ENCODE assay signal across 15 cellular contexts in the genomic region with DNA sequence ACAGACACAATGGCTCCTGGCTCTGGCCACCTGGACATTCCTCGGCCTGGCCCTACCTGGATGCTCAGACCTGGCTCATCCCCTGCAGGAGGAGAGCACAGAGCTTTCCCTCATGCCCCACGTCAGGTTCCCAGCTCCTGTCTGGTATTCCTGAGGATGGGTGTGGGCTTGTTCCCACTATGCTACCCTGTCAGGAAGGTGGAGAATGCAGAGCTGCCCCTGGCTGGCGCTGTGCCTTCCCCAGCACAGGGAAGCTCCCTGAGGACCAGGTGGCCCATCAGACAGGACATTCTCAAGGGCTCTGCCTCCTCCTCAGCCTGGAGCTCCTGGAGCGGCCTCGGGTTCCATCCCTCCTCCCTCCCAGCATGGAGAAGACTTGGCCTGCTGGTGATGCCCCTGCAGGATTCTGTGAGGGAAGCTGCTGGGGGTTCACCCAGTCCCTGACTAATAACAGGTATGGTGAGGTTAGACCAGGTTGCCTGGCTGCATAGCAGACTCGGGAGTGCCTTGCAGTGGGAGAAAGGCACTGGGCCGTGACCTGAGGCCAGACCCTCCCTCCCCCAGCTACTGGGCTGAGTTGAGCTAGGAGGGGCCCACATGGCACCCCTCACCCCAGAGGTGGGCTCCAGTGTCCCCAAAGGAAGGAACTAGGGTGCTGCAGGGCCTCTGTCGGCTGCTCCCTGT.
"Had no signal": no experiment of that assay in that cellular context is flagged by ENCODE, and none has a peak within 500 bp of the region (broad histone marks: within the 10 kb centered on the region; RNA-seq: fewer than 3 reads in every experiment).

No MANE protein-coding gene starts in this region.

- H3K36me3 Mint-ChIP-seq: natural killer cell; stimulated activated naive B cell treated with anti-CD40 and anti-IgM and Interleukin-4, amounts not matched to agents 10 μg/mL and 1 μg/mL and 100 μg/mL, for 72 hours had no signal

- FAIRE-seq: pancreas had no signal

- H3K9me3 Mint-ChIP-seq: activated T-cell treated with anti-CD3 and anti-CD28 coated beads, Interleukin-2, amount 50 U/mL, for 4 hours; central memory CD8-positive, alpha-beta T cell; natural killer cell; T-helper 1 cell treated with Interleukin-12 subunit alpha and Interleukin-12 subunit beta and Interleukin-4 antibody, amounts not matched to agents 30 μg/mL and 1 μg/mL, for 36 hours had no signal

- H3K27ac Mint-ChIP-seq: natural killer cell; T-helper 1 cell treated with Interleukin-12 subunit alpha and Interleukin-12 subunit beta and Interleukin-4 antibody, amounts not matched to agents 30 μg/mL and 1 μg/mL, for 36 hours had no signal

- ATAC-seq: activated T-cell treated with anti-CD3 and anti-CD28 coated beads, Interleukin-2, amount 50 U/mL, for 4 hours; natural killer cell; pancreas; stimulated activated naive B cell treated with anti-CD40 and anti-IgM and Interleukin-4, amounts not matched to agents 10 μg/mL and 1 μg/mL and 100 μg/mL, for 72 hours had no signal

- H3K4me3 Mint-ChIP-seq: activated T-cell treated with anti-CD3 and anti-CD28 coated beads, Interleukin-2, amount 50 U/mL, for 4 hours; central memory CD8-positive, alpha-beta T cell; natural killer cell; stimulated activated naive B cell treated with anti-CD40 and anti-IgM and Interleukin-4, amounts not matched to agents 10 μg/mL and 1 μg/mL and 100 μg/mL, for 72 hours; T-helper 1 cell treated with Interleukin-12 subunit alpha and Interleukin-12 subunit beta and Interleukin-4 antibody, amounts not matched to agents 30 μg/mL and 1 μg/mL, for 36 hours had no signal

- DNase-seq: activated CD4-positive, alpha-beta T cell treated with anti-CD3 and anti-CD28 coated beads, Interleukin-2, amount 50 U/mL, for 1 hour; activated CD4-positive, CD25-positive, alpha-beta regulatory T cell treated with anti-CD3 and anti-CD28 coated beads, Interleukin-2, amount 50 U/mL, for 72 hours; activated CD8-positive, alpha-beta memory T cell treated with anti-CD3 and anti-CD28 coated beads, Interleukin-2, amount 50 U/mL, for 4 hours; activated naive CD4-positive, alpha-beta T cell treated with anti-CD3 and anti-CD28 coated beads, Interleukin-2, amount 50 U/mL, for 16 hours; activated T-cell treated with anti-CD3 and anti-CD28 coated beads, Interleukin-2, amount 50 U/mL, for 4 hours; brain microvascular endothelial cell; colonic mucosa; esophagus squamous epithelium; natural killer cell; pancreas; sigmoid colon; stimulated activated naive B cell treated with anti-CD40 and anti-IgM and Interleukin-4, amounts not matched to agents 10 μg/mL and 1 μg/mL and 100 μg/mL, for 72 hours; thyroid gland had no signal

- H3K4me3 ChIP-seq: colonic mucosa, esophagus squamous epithelium, pancreas, sigmoid colon, thyroid gland had no signal
